8 cellular contexts compared by ENCODE assay signal in the genomic region with DNA sequence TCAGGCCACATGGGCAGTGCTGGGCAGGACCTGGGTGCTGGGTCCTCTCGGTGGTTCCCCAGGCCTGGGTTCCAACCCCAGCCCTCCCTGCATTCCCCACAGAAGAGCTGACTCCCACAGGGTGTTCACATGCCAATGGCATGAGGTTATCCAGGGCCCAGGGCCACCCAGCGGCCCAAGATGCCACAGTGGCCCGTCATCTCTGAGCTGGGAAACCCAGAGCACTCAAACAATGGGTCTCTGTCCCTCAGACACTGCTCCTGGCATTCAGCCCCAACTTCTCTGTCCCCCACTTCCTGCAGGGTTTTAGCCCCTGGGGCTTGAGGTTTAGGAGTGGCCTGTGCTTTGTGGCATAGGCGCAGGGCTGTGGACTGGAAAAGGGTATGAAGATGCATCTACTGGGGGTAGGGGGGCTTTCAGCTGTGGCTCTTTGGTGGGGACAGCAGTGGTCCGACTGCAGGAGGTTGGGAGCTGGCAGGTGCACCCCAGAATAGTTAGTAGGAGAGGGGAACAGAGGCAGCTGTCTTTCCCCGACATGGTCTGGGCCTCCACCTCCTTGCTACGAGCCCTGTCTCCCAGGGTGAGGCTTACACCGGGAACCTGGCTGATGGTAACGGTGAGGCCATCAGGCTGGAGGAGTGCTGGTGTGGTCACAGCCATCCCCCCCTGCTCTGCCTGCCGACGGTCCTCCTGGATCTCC. TPM values are rescaled to one million over a fixed set of nuclear protein-coding genes. Genes with fewer than 3 reads are reported as not detected.
DNase-seq lines count a peak whose midpoint lies in the region; ATAC-seq and TF ChIP-seq lines count a peak whose summit lies in the region.
"Had no signal": no experiment of that assay in that cellular context is flagged by ENCODE, and none has a peak within 500 bp of the region (broad histone marks: within the 10 kb centered on the region; RNA-seq: fewer than 3 reads in every experiment).

No MANE protein-coding gene starts in this region.

- TF ChIP-seq POLR2A in uterus (IDR thresholded peaks at IDR 0.05): no peak

- H3K9me3 ChIP-seq in NT2/D1 (ENCODE audit: insufficient read depth, low read length) (no peaks in the 10 kb centered on the region), uterus (no peaks in the 10 kb centered on the region)

- no peak for DNase-seq in NT2/D1 (ENCODE audit: low read depth, low spot score)
- DNase-seq in epidermal melanocyte (ENCODE audit: insufficient read length, low spot score): peak; percentile 76
- peak; percentile 75 for DNase-seq in midbrain (lab: John Stamatoyannopoulos, UW)
- DNase-seq in uterus: peak; percentile 56 to 62
- no peak for DNase-seq in activated CD8-positive, alpha-beta memory T cell treated with anti-CD3 and anti-CD28 coated beads for 24 hours
- DNase-seq in NCI-H1436 (lab: John Stamatoyannopoulos, UW): no peak
- DNase-seq: erythroblast had no signal

- no peaks in the 10 kb centered on the region for H3K36me3 ChIP-seq in NT2/D1 (ENCODE audit: insufficient read depth, insufficient read length, low read length)
- H3K36me3 ChIP-seq in uterus: no peaks in the 10 kb centered on the region

- no peak for ATAC-seq in GM19395 (IDR thresholded peaks at IDR 0.05; ENCODE audit: unreplicated experiment)

- peaks cover 36% of the 10 kb centered on the region for H3K4me1 ChIP-seq in NT2/D1 (ENCODE audit: insufficient read depth, insufficient read length)
- H3K4me1 ChIP-seq in uterus: peaks cover 7 to 26% of the 10 kb centered on the region in 2 donors

- H3K4me3 ChIP-seq in NT2/D1 (ENCODE audit: insufficient read length, low read depth): no peak overlapping the region
- peak overlapping the region; percentile 32 to 41 for H3K4me3 ChIP-seq in uterus

- H3K27me3 ChIP-seq in NT2/D1 (ENCODE audit: insufficient read depth, insufficient read length) (no peaks in the 10 kb centered on the region), uterus (no peaks in the 10 kb centered on the region)

- peak overlapping the region; percentile 96 to 97 for H3K27ac ChIP-seq in uterus

- TF ChIP-seq CTCF in uterus (IDR thresholded peaks at IDR 0.05): no peak

- H3K9ac ChIP-seq in NT2/D1 (ENCODE audit: insufficient read length, low read depth): peak overlapping the region; percentile 8

- intact Hi-C loops in uterus (cut with DNase I; ENCODE audit: low total_unique reads): no loop called here

RNA-seq across cellular contexts. Expression of a gene that starts 1.7 kb away (rescaled TPM):
- 10 to 100 TPM in 1 of 4 donors, 1 to 10 TPM in 3; 2.4 to 43.8 (median 6.6) TPM for total RNA-seq in uterus

RNA-seq across cellular contexts. Expression of a gene that starts 11.8 kb away (rescaled TPM):
- 1 to 10 TPM in 1 of 4 donors, not detected in 3; 1.8 TPM for total RNA-seq in uterus

RNA-seq across cellular contexts. Expression of a gene that starts 15.6 kb away (rescaled TPM):
- 10 to 100 TPM in 2 of 4 donors, 1 to 10 TPM in 2; 3.2 to 68.1 (median 8.9) TPM for total RNA-seq in uterus

RNA-seq across cellular contexts. Expression of a gene that starts 18.9 kb away (rescaled TPM):
- under 1 TPM in 2 of 4 donors, not detected in 2; 0.14 to 0.85 TPM for total RNA-seq in uterus

RNA-seq across cellular contexts. Expression of a gene that starts 31.3 kb away (rescaled TPM):
- total RNA-seq in uterus: 10 to 100 TPM in 2 of 4 donors, 1 to 10 TPM in 2; 3.5 to 19.0 (median 9.3) TPM

Comparison
In these comparisons a context has a peak if more than half of its experiments do, and no peak if none do; other contexts are left out.
1. DNase-seq: peak in epidermal melanocyte (single experiment), midbrain (single experiment) and uterus (2 of 2); none in NT2/D1 (single experiment), activated CD8-positive, alpha-beta memory T cell treated with anti-CD3 and anti-CD28 coated beads for 24 hours (single experiment) and NCI-H1436 (single experiment).